9 cellular contexts compared by ENCODE assay signal in genomic region chr20:19661717-19662637, GRCh38.
DNase-seq lines count a peak whose midpoint lies in the region; TF ChIP-seq lines count a peak whose summit lies in the region.
"Had no signal": no experiment of that assay in that cellular context is flagged by ENCODE, and none has a peak within 500 bp of the region (broad histone marks: within the 10 kb centered on the region; RNA-seq: fewer than 3 reads in every experiment).

No MANE protein-coding gene starts in this region.

- H3K27me3 ChIP-seq in neuron (ENCODE audit: insufficient read depth, low read length) (no peaks in the 10 kb centered on the region), vagina (no peaks in the 10 kb centered on the region)
- H3K27me3 ChIP-seq: BLaER1 treated with 17β-estradiol and CSF1 and Interleukin-3, amounts not matched to agents 10 nM and 100 nM had no signal

- H3K27ac ChIP-seq in vagina, result no peak overlapping the region
- H3K27ac ChIP-seq: BLaER1 treated with 17β-estradiol and CSF1 and Interleukin-3, amounts not matched to agents 10 nM and 100 nM had no signal

- DNase-seq in SIG-M5 treated with dmso at 0.1 percent for 504 hours (lab: John Stamatoyannopoulos, UW; ENCODE audit: unreplicated experiment) (peak; percentile 78), SIG-M5 (lab: John Stamatoyannopoulos, UW) (no peak), HUDEP-2 (lab: John Stamatoyannopoulos, UW; ENCODE audit: unreplicated experiment in 76 of 76) (peak in 52 of 76 experiments; percentile 1 to 100 (median 28)), NK-92 (lab: John Stamatoyannopoulos, UW; ENCODE audit: unreplicated experiment) (peak; percentile 86), fibroblast of the conjunctiva (ENCODE audit: low read depth) (peak; percentile 71), vagina (ENCODE audit: extremely low spot score in 2 of 2) (no peak)
- DNase-seq in activated CD8-positive, alpha-beta memory T cell treated with anti-CD3 and anti-CD28 coated beads, Interleukin-2, amount 50 U/mL, for 24 hours (ENCODE audit: extremely low read depth), result peak; percentile 4

- no peak for TF ChIP-seq POLR2A in vagina (IDR thresholded peaks at IDR 0.05)

- H3K4me1 ChIP-seq in neuron (ENCODE audit: insufficient read depth, low read length) (peaks cover 7% of the 10 kb centered on the region), vagina (no peaks in the 10 kb centered on the region)

- no peaks in the 10 kb centered on the region for H3K9me3 ChIP-seq in neuron (ENCODE audit: low read length)
- H3K9me3 ChIP-seq in vagina, result no peaks in the 10 kb centered on the region
- H3K9me3 ChIP-seq: BLaER1 treated with 17β-estradiol and CSF1 and Interleukin-3, amounts not matched to agents 10 nM and 100 nM had no signal

- H2AFZ ChIP-seq in neuron (ENCODE audit: low read depth, low read length), result peak overlapping the region; percentile 46

- intact Hi-C loops in vagina (cut with DNase I), result loop anchor here (5.0 kb wide), 1 partner anchor 455 kb away; no protein-coding TSS in a partner anchor

- H3K36me3 ChIP-seq in neuron (ENCODE audit: insufficient read depth, low read length) (no peaks in the 10 kb centered on the region), vagina (no peaks in the 10 kb centered on the region)
- H3K36me3 ChIP-seq: BLaER1 treated with 17β-estradiol and CSF1 and Interleukin-3, amounts not matched to agents 10 nM and 100 nM had no signal

- H3K4me3 ChIP-seq in neuron (ENCODE audit: low read length) (no peak overlapping the region), vagina (no peak overlapping the region)
- H3K4me3 ChIP-seq: BLaER1 treated with 17β-estradiol and CSF1 and Interleukin-3, amounts not matched to agents 10 nM and 100 nM had no signal

- peak; percentile 83 to 93 (median 84) for TF ChIP-seq CTCF in vagina (IDR thresholded peaks at IDR 0.05)

Comparison
In these comparisons a context has a peak if more than half of its experiments do, and no peak if none do; other contexts are left out.
1. DNase-seq: peak in SIG-M5 treated with dmso at 0.1 percent for 504 hours (single experiment), HUDEP-2 (52 of 76), NK-92 (single experiment), activated CD8-positive, alpha-beta memory T cell treated with anti-CD3 and anti-CD28 coated beads, Interleukin-2, amount 50 U/mL, for 24 hours (single experiment) and fibroblast of the conjunctiva (single experiment); none in SIG-M5 (single experiment) and vagina (0 of 2).